Comparison of ENCODE assay signal across 1 cellular context in genomic region chr22:42471441-42471840, GRCh38.
TF ChIP-seq lines count a peak whose summit lies in the region.

No MANE protein-coding gene starts in this region.

TF ChIP-seq in HEK293, 187 proteins besides CTCF, POLR2A, EP300 and RAD21 (continued from another document and continues in another):
- no peak for TF ChIP-seq TSHZ1 (tag by site-specific recombination; IDR thresholded peaks at IDR 0.05; ENCODE audit: borderline replicate concordance)
- TF ChIP-seq ZBTB17 (tag by site-specific recombination; IDR thresholded peaks at IDR 0.05), result no peak
- no peak for TF ChIP-seq ZNF23 (tag by site-specific recombination; IDR thresholded peaks at IDR 0.05; ENCODE audit: borderline replicate concordance)
- no peak for TF ChIP-seq ZNF654 (tag by site-specific recombination; IDR thresholded peaks at IDR 0.05; ENCODE audit: low read depth)
- TF ChIP-seq SALL2 (tag by site-specific recombination; IDR thresholded peaks at IDR 0.05; ENCODE audit: borderline replicate concordance), result peak; percentile 49; the same call in 1 of the 2 replicates
- no peak for TF ChIP-seq ZXDB (tag by site-specific recombination; IDR thresholded peaks at IDR 0.05)
- no peak for TF ChIP-seq ZNF140 (tag by site-specific recombination; IDR thresholded peaks at IDR 0.05)
- TF ChIP-seq ZNF664 (tag by site-specific recombination; IDR thresholded peaks at IDR 0.05), result no peak
- no peak for TF ChIP-seq ZNF561 (tag by site-specific recombination; IDR thresholded peaks at IDR 0.05; ENCODE audit: borderline replicate concordance)
- no peak for TF ChIP-seq AEBP2 (tag by site-specific recombination; IDR thresholded peaks at IDR 0.05; ENCODE audit: borderline replicate concordance)
- no peak for TF ChIP-seq ZFP37 (tag by site-specific recombination; IDR thresholded peaks at IDR 0.05)
- TF ChIP-seq ZNF548 (tag by site-specific recombination; IDR thresholded peaks at IDR 0.05), result no peak
- TF ChIP-seq ZBTB21 (tag by site-specific recombination; IDR thresholded peaks at IDR 0.05), result no peak
- TF ChIP-seq ZNF366 (tag by site-specific recombination; conservative IDR thresholded peaks at IDR 0.05), result peak; percentile 79
- no peak for TF ChIP-seq ZNF76 (tag by site-specific recombination; IDR thresholded peaks at IDR 0.05; ENCODE audit: borderline replicate concordance, low read depth)
- TF ChIP-seq ZFHX2 (tag by site-specific recombination; conservative IDR thresholded peaks at IDR 0.05), result peak; percentile 99
- no peak for TF ChIP-seq PRDM4 (tag by site-specific recombination; IDR thresholded peaks at IDR 0.05)
- no peak for TF ChIP-seq ZNF571 (tag by site-specific recombination; IDR thresholded peaks at IDR 0.05)
- TF ChIP-seq, protein P1, sequence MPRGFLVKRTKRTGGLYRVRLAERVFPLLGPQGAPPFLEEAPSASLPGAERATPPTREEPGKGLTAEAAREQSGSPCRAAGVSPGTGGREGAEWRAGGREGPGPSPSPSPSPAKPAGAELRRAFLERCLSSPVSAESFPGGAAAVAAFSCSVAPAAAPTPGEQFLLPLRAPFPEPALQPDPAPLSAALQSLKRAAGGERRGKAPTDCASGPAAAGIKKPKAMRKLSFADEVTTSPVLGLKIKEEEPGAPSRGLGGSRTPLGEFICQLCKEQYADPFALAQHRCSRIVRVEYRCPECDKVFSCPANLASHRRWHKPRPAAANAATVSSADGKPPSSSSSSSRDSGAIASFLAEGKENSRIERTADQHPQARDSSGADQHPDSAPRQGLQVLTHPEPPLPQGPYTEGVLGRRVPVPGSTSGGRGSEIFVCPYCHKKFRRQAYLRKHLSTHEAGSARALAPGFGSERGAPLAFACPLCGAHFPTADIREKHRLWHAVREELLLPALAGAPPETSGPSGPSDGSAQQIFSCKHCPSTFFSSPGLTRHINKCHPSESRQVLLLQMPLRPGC (tag by site-specific recombination; IDR thresholded peaks at IDR 0.05), result no peak
- TF ChIP-seq, protein P2, sequence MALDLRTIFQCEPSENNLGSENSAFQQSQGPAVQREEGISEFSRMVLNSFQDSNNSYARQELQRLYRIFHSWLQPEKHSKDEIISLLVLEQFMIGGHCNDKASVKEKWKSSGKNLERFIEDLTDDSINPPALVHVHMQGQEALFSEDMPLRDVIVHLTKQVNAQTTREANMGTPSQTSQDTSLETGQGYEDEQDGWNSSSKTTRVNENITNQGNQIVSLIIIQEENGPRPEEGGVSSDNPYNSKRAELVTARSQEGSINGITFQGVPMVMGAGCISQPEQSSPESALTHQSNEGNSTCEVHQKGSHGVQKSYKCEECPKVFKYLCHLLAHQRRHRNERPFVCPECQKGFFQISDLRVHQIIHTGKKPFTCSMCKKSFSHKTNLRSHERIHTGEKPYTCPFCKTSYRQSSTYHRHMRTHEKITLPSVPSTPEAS (tag by site-specific recombination; IDR thresholded peaks at IDR 0.05), result no peak
- TF ChIP-seq ZBTB44 (tag by site-specific recombination; IDR thresholded peaks at IDR 0.05), result no peak
- no peak for TF ChIP-seq ZNF585B (tag by site-specific recombination; IDR thresholded peaks at IDR 0.05)
- 0 out of 2 replicates have a peak, but pooled peaks have one; percentile 18 for TF ChIP-seq ZNF776 (tag by site-specific recombination; IDR thresholded peaks at IDR 0.05; ENCODE audit: borderline replicate concordance)
- TF ChIP-seq ZNF416 (tag by site-specific recombination; IDR thresholded peaks at IDR 0.05), result no peak
- TF ChIP-seq ZEB2 (tag by site-specific recombination; IDR thresholded peaks at IDR 0.05), result no peak
- TF ChIP-seq IKZF3 (tag by site-specific recombination; IDR thresholded peaks at IDR 0.05), result no peak
- TF ChIP-seq ZNF704 (tag by site-specific recombination; IDR thresholded peaks at IDR 0.05), result no peak
- no peak for TF ChIP-seq BCL11B (tag by site-specific recombination; IDR thresholded peaks at IDR 0.05; ENCODE audit: low read depth)
- TF ChIP-seq, protein P3, sequence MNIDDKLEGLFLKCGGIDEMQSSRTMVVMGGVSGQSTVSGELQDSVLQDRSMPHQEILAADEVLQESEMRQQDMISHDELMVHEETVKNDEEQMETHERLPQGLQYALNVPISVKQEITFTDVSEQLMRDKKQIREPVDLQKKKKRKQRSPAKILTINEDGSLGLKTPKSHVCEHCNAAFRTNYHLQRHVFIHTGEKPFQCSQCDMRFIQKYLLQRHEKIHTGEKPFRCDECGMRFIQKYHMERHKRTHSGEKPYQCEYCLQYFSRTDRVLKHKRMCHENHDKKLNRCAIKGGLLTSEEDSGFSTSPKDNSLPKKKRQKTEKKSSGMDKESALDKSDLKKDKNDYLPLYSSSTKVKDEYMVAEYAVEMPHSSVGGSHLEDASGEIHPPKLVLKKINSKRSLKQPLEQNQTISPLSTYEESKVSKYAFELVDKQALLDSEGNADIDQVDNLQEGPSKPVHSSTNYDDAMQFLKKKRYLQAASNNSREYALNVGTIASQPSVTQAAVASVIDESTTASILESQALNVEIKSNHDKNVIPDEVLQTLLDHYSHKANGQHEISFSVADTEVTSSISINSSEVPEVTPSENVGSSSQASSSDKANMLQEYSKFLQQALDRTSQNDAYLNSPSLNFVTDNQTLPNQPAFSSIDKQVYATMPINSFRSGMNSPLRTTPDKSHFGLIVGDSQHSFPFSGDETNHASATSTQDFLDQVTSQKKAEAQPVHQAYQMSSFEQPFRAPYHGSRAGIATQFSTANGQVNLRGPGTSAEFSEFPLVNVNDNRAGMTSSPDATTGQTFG (tag by site-specific recombination; IDR thresholded peaks at IDR 0.05; ENCODE audit: borderline replicate concordance), result 0 out of 2 replicates have a peak, but pooled peaks have one; percentile 27
- TF ChIP-seq SP3 (tag by site-specific recombination; IDR thresholded peaks at IDR 0.05), result no peak
- no peak for TF ChIP-seq ZNF658 (tag by site-specific recombination; IDR thresholded peaks at IDR 0.05)
- TF ChIP-seq ZNF560 (tag by site-specific recombination; IDR thresholded peaks at IDR 0.05; ENCODE audit: borderline replicate concordance), result no peak
- no peak for TF ChIP-seq KLF16 (tag by site-specific recombination; IDR thresholded peaks at IDR 0.05)
- no peak for TF ChIP-seq ZNF398 (tag by site-specific recombination; IDR thresholded peaks at IDR 0.05)
- TF ChIP-seq TRIM28 (IDR thresholded peaks at IDR 0.05; ENCODE audit: borderline replicate concordance, low read length), result no peak
- TF ChIP-seq ZNF629 (tag by site-specific recombination; IDR thresholded peaks at IDR 0.05), result no peak
- TF ChIP-seq ZNF2 (tag by site-specific recombination; IDR thresholded peaks at IDR 0.05), result no peak
- TF ChIP-seq ZNF280C (tag by site-specific recombination; IDR thresholded peaks at IDR 0.05), result no peak
- TF ChIP-seq HOXD13 (CRISPR knock-in tag; IDR thresholded peaks at IDR 0.05; ENCODE audit: borderline replicate concordance), result no peak
- no peak for TF ChIP-seq ZNF121 (tag by site-specific recombination; IDR thresholded peaks at IDR 0.05)
